In the genomic region with DNA sequence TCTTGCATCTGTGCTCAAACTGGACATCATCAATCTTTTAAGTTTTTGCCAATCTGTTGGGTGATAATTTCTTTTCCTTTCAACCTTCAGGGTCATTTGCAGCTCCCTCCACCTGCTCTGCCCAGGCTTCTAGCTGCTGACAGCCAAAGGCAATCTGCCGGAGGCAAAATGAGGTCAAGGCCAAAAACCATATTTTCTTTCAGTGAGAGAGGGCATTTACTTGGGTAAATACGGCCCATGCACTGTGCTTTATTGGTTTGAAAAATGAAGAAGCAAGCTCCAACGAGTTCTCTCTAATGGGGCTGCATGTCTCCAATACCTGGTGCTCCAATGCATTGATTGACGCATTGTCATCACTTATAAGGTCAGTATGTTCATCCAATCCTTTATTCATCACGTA, we compare ENCODE assay signal across 25 cellular contexts. TPM values are rescaled to one million over a fixed set of nuclear protein-coding genes. Genes with fewer than 3 reads are reported as not detected.
"Had no signal": no experiment of that assay in that cellular context is flagged by ENCODE, and none has a peak within 500 bp of the region (broad histone marks: within the 10 kb centered on the region; RNA-seq: fewer than 3 reads in every experiment).

No MANE protein-coding gene starts in this region.

- H3K36me3 ChIP-seq: MG63 had no signal

- DNase-seq: KBM-7; MG63; NCI-H1092; NCI-H1105 treated with DMSO at 0.1 percent for 48 hours; NCI-H1417 treated with DMSO at 0.1 percent for 48 hours; NCI-H146; NCI-H1694 treated with DMSO at 0.1 percent for 48 hours; NCI-H1930; NCI-H2081; NCI-H2107; NCI-H2227 treated with DMSO at 0.1 percent for 48 hours; NCI-H524; NCI-H526 treated with DMSO at 0.1 percent for 48 hours; NCI-H748 treated with DMSO at 0.1 percent for 48 hours; NK-92 treated with Interleukin-12 subunit alpha and Interleukin-12 subunit beta, amount 100 ng/mL, for 24 hours; PC-3; SHP77; SK-N-SH had no signal

- ATAC-seq: Panc1, PC-3 had no signal

- H3K4me2 ChIP-seq: SK-N-SH had no signal

- H3K4me3 ChIP-seq: MG63 had no signal

- H3K27me3 ChIP-seq: MG63 had no signal

- H3K27ac ChIP-seq: RWPE1 had no signal

- H3K9me3 ChIP-seq: MG63, SK-N-SH had no signal

- H3K9ac ChIP-seq: SK-N-SH had no signal

RNA-seq across cellular contexts. Expression of a gene that starts 23.1 kb away (rescaled TPM):
- total RNA-seq: HT1080, NCI-H460, OCI-LY7, PC-3, SK-MEL-5 had no signal
- polyA plus RNA-seq: IgD-negative memory B cell, SK-N-SH had no signal
